10 cellular contexts compared by ENCODE assay signal in the genomic region with DNA sequence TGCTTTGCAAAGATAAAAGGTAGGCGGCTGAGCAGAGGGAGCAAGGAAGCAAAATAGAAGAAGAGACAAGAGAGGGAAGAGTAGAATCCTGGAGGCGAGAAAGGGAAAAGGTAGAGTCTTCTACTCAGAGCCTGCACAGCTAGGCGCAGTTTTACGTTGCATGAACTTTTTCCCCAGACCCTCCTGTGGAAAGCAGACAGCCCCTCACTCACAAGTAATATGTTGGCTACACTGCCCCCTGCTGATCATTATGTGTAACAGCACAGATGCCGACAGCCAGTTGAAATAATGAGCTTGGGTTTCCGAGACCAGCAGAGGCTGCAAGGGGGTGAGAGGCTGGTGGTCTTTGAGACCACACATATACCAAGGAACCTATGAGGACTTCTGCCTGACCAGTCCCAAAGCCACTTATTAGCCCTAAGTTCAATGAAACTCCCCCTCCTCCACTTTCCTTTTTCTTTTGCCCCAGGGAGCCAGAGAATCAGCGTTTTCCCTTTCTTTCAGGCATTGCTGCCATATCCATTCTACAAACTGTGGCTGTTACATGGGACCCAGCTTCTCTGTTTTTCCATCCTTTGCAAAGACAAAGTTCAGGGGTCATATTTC. TPM values are rescaled to one million over a fixed set of nuclear protein-coding genes. Genes with fewer than 3 reads are reported as not detected.
DNase-seq lines count a peak whose midpoint lies in the region; TF ChIP-seq lines count a peak whose summit lies in the region.
"Had no signal": no experiment of that assay in that cellular context is flagged by ENCODE, and none has a peak within 500 bp of the region (broad histone marks: within the 10 kb centered on the region; RNA-seq: fewer than 3 reads in every experiment).

No MANE protein-coding gene starts in this region.

- no peaks in the 10 kb centered on the region; the same call in 1 of the 2 replicates for H3K27me3 ChIP-seq in H7 (ENCODE audit: control insufficient read depth, insufficient read depth, low read length)
- H3K27me3 ChIP-seq: BLaER1 treated with 17β-estradiol and CSF1 and Interleukin-3, amounts not matched to agents 10 nM and 100 nM had no signal

- DNase-seq in NCI-H1105 treated with DMSO at 0.1 percent for 48 hours (lab: John Stamatoyannopoulos, UW) = peak; percentile 32
- DNase-seq in NCI-H1105 (lab: John Stamatoyannopoulos, UW) = no peak
- DNase-seq in H7 = peak; percentile 65
- DNase-seq in SK-N-DZ (ENCODE audit: low spot score) = peak; percentile 55
- no peak for DNase-seq in epithelial cell of proximal tubule (ENCODE audit: low read depth)
- peak; percentile 37 for DNase-seq in pons (ENCODE audit: low spot score)
- no peak for DNase-seq in NCI-H226
- no peak for DNase-seq in cerebellar nuclear complex (lab: John Stamatoyannopoulos, UW)

- peak; percentile 83 for TF ChIP-seq CTCF in epithelial cell of proximal tubule (conservative IDR thresholded peaks at IDR 0.05; ENCODE audit: low read depth, low read length)

- H3K4me3 ChIP-seq in H7 (ENCODE audit: insufficient read depth, low read depth, low read length) (no peak overlapping the region), epithelial cell of proximal tubule (ENCODE audit: low read depth, low read length) (no peak overlapping the region)
- H3K4me3 ChIP-seq: BLaER1 treated with 17β-estradiol and CSF1 and Interleukin-3, amounts not matched to agents 10 nM and 100 nM had no signal

- no peaks in the 10 kb centered on the region for H3K36me3 ChIP-seq in H7 (replicated peaks; ENCODE audit: control insufficient read depth, insufficient read depth, low read length)
- H3K36me3 ChIP-seq: BLaER1 treated with 17β-estradiol and CSF1 and Interleukin-3, amounts not matched to agents 10 nM and 100 nM had no signal

RNA-seq across cellular contexts. Expression of a gene that starts 22.5 kb away (rescaled TPM):
- total RNA-seq in H7 (2014; rRNA removed; shearing (Covaris generic)) = 19.8 and 25.0 TPM in 2 replicates
- 19.1 and 22.2 TPM in 2 replicates for polyA plus RNA-seq in SK-N-DZ (2014; cell fraction: cytosol; rRNA removed)
- 19.1 and 32.4 TPM in 2 replicates for polyA plus RNA-seq in SK-N-DZ (2014; cell fraction: nucleus; rRNA removed)
- total RNA-seq in epithelial cell of proximal tubule = 21.0 and 24.4 TPM in 2 replicates

RNA-seq across cellular contexts. Expression of a gene that starts 46.9 kb away (rescaled TPM):
- 0.30 and 1.0 TPM in 2 replicates for total RNA-seq in H7 (2014; rRNA removed; shearing (Covaris generic))
- polyA plus RNA-seq in SK-N-DZ (2014; cell fraction: cytosol; rRNA removed) = not detected in 2 replicates
- not detected in 2 replicates for polyA plus RNA-seq in SK-N-DZ (2014; cell fraction: nucleus; rRNA removed)
- total RNA-seq in epithelial cell of proximal tubule = 0.12 and 5.6 TPM in 2 replicates
- total RNA-seq: activated CD8-positive, alpha-beta memory T cell treated with anti-CD3 and anti-CD28 coated beads for 36 hours had no signal

Comparison
In these comparisons a context has a peak if more than half of its experiments do, and no peak if none do; other contexts are left out.
1. DNase-seq: peak in NCI-H1105 treated with DMSO at 0.1 percent for 48 hours (single experiment), H7 (single experiment), SK-N-DZ (single experiment) and pons (single experiment); none in NCI-H1105 (single experiment), epithelial cell of proximal tubule (single experiment), NCI-H226 (single experiment) and cerebellar nuclear complex (0 of 2).